8 cellular contexts compared by ENCODE assay signal in the genomic region with DNA sequence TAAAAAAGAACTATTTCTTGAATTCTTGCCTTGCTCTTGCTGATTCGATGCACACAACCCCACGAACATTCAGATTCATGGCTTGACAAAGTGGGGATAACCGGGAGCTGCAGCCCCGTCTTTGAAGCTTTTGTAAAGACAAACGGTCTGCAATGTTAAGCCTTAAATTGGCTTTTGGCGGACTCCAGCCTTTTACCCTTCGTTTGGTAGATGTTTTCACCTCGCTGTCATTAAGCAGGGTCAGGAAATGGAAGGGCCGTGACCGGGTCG.
A peak's percentile ranks its signal among the peaks of the same experiment; 100 is the strongest.
DNase-seq lines count a peak whose midpoint lies in the region; ATAC-seq and TF ChIP-seq lines count a peak whose summit lies in the region.

No MANE protein-coding gene starts in this region.

- TF ChIP-seq CTCF in GM12865 (IDR thresholded peaks at IDR 0.05; ENCODE audit: insufficient read depth, low read depth, low read length, missing control alignments) (no peak), MM.1S (IDR thresholded peaks at IDR 0.05; ENCODE audit: low read length) (no peak)

- no peaks in the 10 kb centered on the region for H3K27me3 Mint-ChIP-seq in central memory CD8-positive, alpha-beta T cell

- H3K4me2 ChIP-seq in MM.1S (ENCODE audit: low read depth, low read length) = peak overlapping the region; percentile 88

- no peaks in the 10 kb centered on the region for H3K9me3 Mint-ChIP-seq in central memory CD8-positive, alpha-beta T cell

- H3K27me3 ChIP-seq in MM.1S (replicated peaks; ENCODE audit: insufficient read depth, low read length) = no peaks in the 10 kb centered on the region
- no peaks in the 10 kb centered on the region for H3K27me3 ChIP-seq in mucosa of rectum (ENCODE audit: control insufficient read depth in 2 of 2, insufficient read depth in 2 of 2, low read length in 2 of 2)

- H3K9ac ChIP-seq in MM.1S (ENCODE audit: low read length) (peak overlapping the region; percentile 76), mucosa of rectum (ENCODE audit: low read depth in 1 of 2, low read length in 2 of 2) (peak overlapping the region; percentile 92 to 96)

- peaks cover 24% of the 10 kb centered on the region for H3F3A ChIP-seq in MM.1S (ENCODE audit: insufficient read depth, low read length)

- no peaks in the 10 kb centered on the region for H3K9me3 ChIP-seq in MM.1S (replicated peaks; ENCODE audit: insufficient read depth, low read length)
- H3K9me3 ChIP-seq in mucosa of rectum (ENCODE audit: control insufficient read depth in 2 of 2, low read length in 2 of 2) = no peaks in the 10 kb centered on the region

- H3K27ac Mint-ChIP-seq in central memory CD8-positive, alpha-beta T cell (ENCODE audit: low read depth) = peak overlapping the region; percentile 99

- H3K79me2 ChIP-seq in MM.1S (ENCODE audit: low read length) = peaks cover 14% of the 10 kb centered on the region; the same call in 1 of the 2 replicates

- peak overlapping the region; percentile 95 for H3K4me3 Mint-ChIP-seq in central memory CD8-positive, alpha-beta T cell

- H3K36me3 ChIP-seq in MM.1S (replicated peaks; ENCODE audit: insufficient read depth, low read length) (no peaks in the 10 kb centered on the region), mucosa of rectum (ENCODE audit: control insufficient read depth in 2 of 2, insufficient read depth in 2 of 2, low read length in 2 of 2) (peaks cover 3 to 5% of the 10 kb centered on the region in 2 donors)

- H3K4me1 Mint-ChIP-seq in central memory CD8-positive, alpha-beta T cell = peaks cover 42% of the 10 kb centered on the region

- no peak for DNase-seq in GM12865 (ENCODE audit: low read depth)
- DNase-seq in MM.1S = no peak
- DNase-seq in central memory CD8-positive, alpha-beta T cell (ENCODE audit: low spot score in 2 of 2) = no peak
- DNase-seq in MV-4-11 (lab: John Stamatoyannopoulos, UW) = no peak
- DNase-seq in stimulated activated CD8-positive, alpha-beta memory T cell treated with anti-CD3 and anti-CD28 coated beads, Interleukin-4, amount 100 ng/mL, for 48 hours = no peak
- no peak for DNase-seq in stimulated activated CD4-positive, alpha-beta T cell treated with anti-CD3 and anti-CD28 coated beads, Interleukin-2, amount 100 ng/mL, for 24 hours

- H2AFZ ChIP-seq in MM.1S (ENCODE audit: low read length) = peak overlapping the region; percentile 85

- peak; percentile 4 for ATAC-seq in central memory CD8-positive, alpha-beta T cell (replicated peaks; ENCODE audit: extremely low read depth, poor library complexity, severe bottlenecking)
- no peak for ATAC-seq in GM21737 (IDR thresholded peaks at IDR 0.05; ENCODE audit: unreplicated experiment)

- no peaks in the 10 kb centered on the region for H4K20me1 ChIP-seq in MM.1S (ENCODE audit: insufficient read depth, low read length)

- peaks cover 24% of the 10 kb centered on the region for H3K4me1 ChIP-seq in MM.1S (ENCODE audit: low read length)
- H3K4me1 ChIP-seq in mucosa of rectum (ENCODE audit: control insufficient read depth in 2 of 2, insufficient read depth in 2 of 2, low read length in 2 of 2) = peaks cover 18 to 19% of the 10 kb centered on the region in 2 donors

- H3K36me3 Mint-ChIP-seq in central memory CD8-positive, alpha-beta T cell (ENCODE audit: insufficient read depth) = peaks cover 13% of the 10 kb centered on the region

- H3K4me3 ChIP-seq in GM12865 (ENCODE audit: low read depth, low read length) (peak overlapping the region; percentile 95), MM.1S (ENCODE audit: low read length) (peak overlapping the region; percentile 98), mucosa of rectum (ENCODE audit: low read length in 2 of 2) (peak overlapping the region; percentile 72 to 99)

- no peaks in the 10 kb centered on the region for H3K9me2 ChIP-seq in MM.1S (replicated peaks; ENCODE audit: insufficient read depth, low read length)

- peak overlapping the region; percentile 72; the same call in 1 of the 2 replicates for H3K27ac ChIP-seq in MM.1S (ENCODE audit: low read length)
- peak overlapping the region; percentile 89 to 90 for H3K27ac ChIP-seq in mucosa of rectum (ENCODE audit: low read depth in 2 of 2, low read length in 2 of 2)
